ENCODE assay signal across 15 cellular contexts in genomic region chr19:35395762-35396199, GRCh38. TPM values are rescaled to one million over a fixed set of nuclear protein-coding genes. Genes with fewer than 3 reads are reported as not detected.
DNase-seq lines count a peak whose midpoint lies in the region; ATAC-seq, FAIRE-seq and TF ChIP-seq lines count a peak whose summit lies in the region.
"Had no signal": no experiment of that assay in that cellular context is flagged by ENCODE, and none has a peak within 500 bp of the region (broad histone marks: within the 10 kb centered on the region; RNA-seq: fewer than 3 reads in every experiment).

No MANE protein-coding gene starts in this region.

- no peak overlapping the region for H3K27ac Mint-ChIP-seq in WTC11
- H3K27ac Mint-ChIP-seq: CD8-positive, alpha-beta T cell had no signal

- no peaks in the 10 kb centered on the region for H3K4me1 Mint-ChIP-seq in WTC11

- CTCF ChIA-PET in WTC11 (lab: Charles Lee) = interaction anchor here (0.6 kb wide), 1 partner anchor 328 kb away, joined by 3 read pairs; no protein-coding TSS in a partner anchor

- no peak overlapping the region for H3K4me3 Mint-ChIP-seq in WTC11
- H3K4me3 Mint-ChIP-seq: CD8-positive, alpha-beta T cell had no signal

- no peaks in the 10 kb centered on the region for H3K79me2 ChIP-seq in keratinocyte (ENCODE audit: control insufficient read depth, insufficient read depth, low read length)

- H3K9me3 Mint-ChIP-seq in WTC11 = no peaks in the 10 kb centered on the region
- H3K9me3 Mint-ChIP-seq: CD8-positive, alpha-beta T cell had no signal

- H3K4me3 ChIP-seq in keratinocyte (ENCODE audit: control insufficient read depth in 2 of 3, extremely low read depth in 1 of 3, insufficient read depth in 2 of 3, low read depth in 1 of 3, low read length in 3 of 3) (no peak overlapping the region), sigmoid colon (no peak overlapping the region), thyroid gland (replicated peaks in 1 of 3) (no peak overlapping the region)
- H3K4me3 ChIP-seq: dorsolateral prefrontal cortex, skin epidermis had no signal

- TF ChIP-seq EP300 in sigmoid colon (IDR thresholded peaks at IDR 0.05) = no peak

- no peak overlapping the region for H3K9ac ChIP-seq in keratinocyte (ENCODE audit: control insufficient read depth, extremely low read depth, insufficient read depth, low read length)

- TF ChIP-seq CTCF in WTC11 (IDR thresholded peaks at IDR 0.05) (no peak), keratinocyte (optimal IDR thresholded peaks at IDR 0.05 in 1 of 3, IDR thresholded peaks at IDR 0.05 in 1 of 3, conservative IDR thresholded peaks at IDR 0.05 in 1 of 3; ENCODE audit: extremely low read depth in 1 of 3, insufficient read depth in 2 of 3, low read length in 3 of 3) (no peak), sigmoid colon (IDR thresholded peaks at IDR 0.05) (no peak), thyroid gland (IDR thresholded peaks at IDR 0.05) (no peak)

- no peaks in the 10 kb centered on the region for H3K9me1 ChIP-seq in keratinocyte (ENCODE audit: control insufficient read depth, extremely low read depth, insufficient read depth, low read length)

- POLR2A ChIA-PET in WTC11 (lab: Charles Lee) = no interaction called here

- TF ChIP-seq POLR2A in sigmoid colon (IDR thresholded peaks at IDR 0.05) (no peak), thyroid gland (IDR thresholded peaks at IDR 0.05) (no peak)

- H3K36me3 ChIP-seq in keratinocyte (ENCODE audit: control insufficient read depth in 2 of 2, extremely low read depth in 1 of 2, insufficient read depth in 2 of 2, low read length in 2 of 2) (no peaks in the 10 kb centered on the region), sigmoid colon (no peaks in the 10 kb centered on the region), thyroid gland (no peaks in the 10 kb centered on the region)

- H3K27ac ChIP-seq in keratinocyte (ENCODE audit: control insufficient read depth, insufficient read depth, low read length) (no peak overlapping the region), sigmoid colon (peak overlapping the region in 3 of 4 donors; percentile 8 to 30 (median 11)), thyroid gland (no peak overlapping the region)
- H3K27ac ChIP-seq: 22Rv1, dorsolateral prefrontal cortex, skin epidermis had no signal

- no peaks in the 10 kb centered on the region for H4K20me1 ChIP-seq in keratinocyte (ENCODE audit: control insufficient read depth, extremely low read depth, insufficient read depth, low read length)

- H3K9me3 ChIP-seq in keratinocyte (ENCODE audit: control insufficient read depth, low read depth, low read length) = no peaks in the 10 kb centered on the region
- H3K9me3 ChIP-seq in sigmoid colon = no peaks in the 10 kb centered on the region
- H3K9me3 ChIP-seq in thyroid gland = no peaks in the 10 kb centered on the region

- H3K36me3 Mint-ChIP-seq in WTC11 = no peaks in the 10 kb centered on the region
- H3K36me3 Mint-ChIP-seq: CD8-positive, alpha-beta T cell had no signal

- H3K27me3 Mint-ChIP-seq in WTC11 (ENCODE audit: low read depth) = no peaks in the 10 kb centered on the region

- ATAC-seq in WTC11 = peak; percentile 57
- ATAC-seq: CD8-positive, alpha-beta T cell had no signal

- H3K4me2 ChIP-seq in keratinocyte (ENCODE audit: control insufficient read depth, extremely low read depth, insufficient read depth, low read depth, low read length) = no peak overlapping the region

- dilution Hi-C loops in keratinocyte (cut with MboI; ENCODE audit: extremely low pct_ligation_motif_present, low sequenced_read_pairs) = no loop called here

- peak overlapping the region; percentile 40 for H2AFZ ChIP-seq in keratinocyte (ENCODE audit: control insufficient read depth, low read length)

- DNase-seq in DMS53 (lab: John Stamatoyannopoulos, UW) (peak; percentile 40), DMS53 treated with DMSO at 0.1 percent for 48 hours (lab: John Stamatoyannopoulos, UW; ENCODE audit: unreplicated experiment) (no peak), WTC11 (ENCODE audit: low spot score) (peak; percentile 24), keratinocyte (ENCODE audit: low read depth, low spot score) (no peak), sigmoid colon (peak; percentile 72), thyroid gland (no peak), D341Med (ENCODE audit: low spot score) (no peak), dedifferentiated amniotic fluid mesenchymal stem cell (ENCODE audit: extremely low spot score) (no peak)
- DNase-seq: activated CD4-positive, CD25-positive, alpha-beta regulatory T cell treated with anti-CD3 and anti-CD28 coated beads, Interleukin-2, amount 50 U/mL, for 72 hours; activated T-cell treated with anti-CD3 and anti-CD28 coated beads, Interleukin-2, amount 50 U/mL, for 48 hours; CD8-positive, alpha-beta T cell; NCI-H1105 treated with DMSO at 0.1 percent for 48 hours had no signal

- H3K4me1 ChIP-seq in keratinocyte (ENCODE audit: control insufficient read depth, extremely low read depth, insufficient read depth, low read length) (no peaks in the 10 kb centered on the region), sigmoid colon (peaks cover 0 to 16% (median 4%) of the 10 kb centered on the region in 4 donors), thyroid gland (no peaks in the 10 kb centered on the region)

- H3K27me3 ChIP-seq in keratinocyte (ENCODE audit: control insufficient read depth, extremely low read depth, insufficient read depth, low read length) = peaks cover 6% of the 10 kb centered on the region
- H3K27me3 ChIP-seq in sigmoid colon = no peaks in the 10 kb centered on the region
- no peaks in the 10 kb centered on the region for H3K27me3 ChIP-seq in thyroid gland
- H3K27me3 ChIP-seq: dorsolateral prefrontal cortex had no signal

- WGBS in sigmoid colon, 2 donors = 13 to 53% methylated on average over 12 of the region's 12 CpGs
- 27 to 35% methylated on average over 12 of the region's 12 CpGs for WGBS in thyroid gland, 2 donors

- intact Hi-C loops in sigmoid colon (cut with DNase I) (no loop called here), thyroid gland (cut with DNase I) (no loop called here)

- FAIRE-seq in keratinocyte (lab: Jason Lieb, UNC) = no peak

RNA-seq across cellular contexts. Expression of gene GPR42, which starts 24.9 kb away (rescaled TPM):
- total RNA-seq in WTC11 (2021) (not detected in 3 replicates), sigmoid colon (under 1 TPM in 3 of 4 donors, not detected in 1; 0.27 to 0.83 (median 0.36) TPM), thyroid gland (under 1 TPM in 1 of 4 donors, not detected in 3; 0.27 TPM)
- polyA plus RNA-seq in keratinocyte (not detected in 3 replicates), sigmoid colon (under 1 TPM in 1 of 3 donors, not detected in 2; 0.17 TPM)
- not detected for polyA plus RNA-seq in keratinocyte (2011; ENCODE audit: low read depth)
- polyA plus RNA-seq in keratinocyte (2011; cell fraction: cytosol; rRNA removed) = not detected in 2 replicates
- not detected in 2 replicates for polyA plus RNA-seq in keratinocyte (2011; cell fraction: nucleus; rRNA removed)
- not detected in 2 replicates for polyA plus RNA-seq in keratinocyte (2012; ENCODE audit: low replicate concordance)
- polyA minus RNA-seq in keratinocyte = not detected in 3 replicates
- not detected for polyA minus RNA-seq in keratinocyte (2011; cell fraction: cytosol; rRNA and poly(A)+ RNA removed)
- not detected in 2 replicates for polyA minus RNA-seq in keratinocyte (2011; cell fraction: nucleus; rRNA and poly(A)+ RNA removed)
- total RNA-seq: CD8-positive, alpha-beta T cell had no signal

RNA-seq across cellular contexts. Expression of gene FFAR3, which starts 37.5 kb away (rescaled TPM):
- not detected in 3 replicates for total RNA-seq in WTC11 (2021)
- not detected in 3 replicates for polyA plus RNA-seq in keratinocyte
- polyA plus RNA-seq in keratinocyte (2011; ENCODE audit: low read depth) = not detected
- not detected in 2 replicates for polyA plus RNA-seq in keratinocyte (2011; cell fraction: cytosol; rRNA removed)
- polyA plus RNA-seq in keratinocyte (2011; cell fraction: nucleus; rRNA removed) = not detected in 2 replicates
- not detected in 2 replicates for polyA plus RNA-seq in keratinocyte (2012; ENCODE audit: low replicate concordance)
- polyA minus RNA-seq in keratinocyte = not detected in 3 replicates
- not detected for polyA minus RNA-seq in keratinocyte (2011; cell fraction: cytosol; rRNA and poly(A)+ RNA removed)
- not detected in 2 replicates for polyA minus RNA-seq in keratinocyte (2011; cell fraction: nucleus; rRNA and poly(A)+ RNA removed)
- 1 to 10 TPM; 1.1 to 1.9 (median 1.5) TPM for total RNA-seq in sigmoid colon
- polyA plus RNA-seq in sigmoid colon = under 1 TPM in 1 of 3 donors, not detected in 2; 0.67 TPM
- total RNA-seq in thyroid gland = under 1 TPM in 1 of 4 donors, not detected in 3; 0.45 TPM
- total RNA-seq: CD8-positive, alpha-beta T cell had no signal

RNA-seq across cellular contexts. Expression of gene FFAR1, which starts 48.1 kb away (rescaled TPM):
- total RNA-seq in WTC11 (2021) (0.07 TPM in 1 of 3 replicates, not detected in the others), sigmoid colon (not detected), thyroid gland (not detected)
- polyA plus RNA-seq in keratinocyte (not detected in 3 replicates), sigmoid colon (under 1 TPM in 1 of 3 donors, not detected in 2; 0.06 TPM)
- polyA plus RNA-seq in keratinocyte (2011; ENCODE audit: low read depth) = not detected
- polyA plus RNA-seq in keratinocyte (2011; cell fraction: cytosol; rRNA removed) = not detected in 2 replicates
- polyA plus RNA-seq in keratinocyte (2011; cell fraction: nucleus; rRNA removed) = not detected in 2 replicates
- polyA plus RNA-seq in keratinocyte (2012; ENCODE audit: low replicate concordance) = not detected in 2 replicates
- polyA minus RNA-seq in keratinocyte = not detected in 3 replicates
- polyA minus RNA-seq in keratinocyte (2011; cell fraction: cytosol; rRNA and poly(A)+ RNA removed) = not detected
- not detected in 2 replicates for polyA minus RNA-seq in keratinocyte (2011; cell fraction: nucleus; rRNA and poly(A)+ RNA removed)

RNA-seq across cellular contexts. Expression of gene FFAR2, which starts 52.3 kb away (rescaled TPM):
- total RNA-seq in WTC11 (2021) = not detected in 3 replicates
- not detected in 3 replicates for polyA plus RNA-seq in keratinocyte
- 0.70 TPM for polyA plus RNA-seq in keratinocyte (2011; ENCODE audit: low read depth)
- polyA plus RNA-seq in keratinocyte (2011; cell fraction: cytosol; rRNA removed) = not detected in 2 replicates
- not detected in 2 replicates for polyA plus RNA-seq in keratinocyte (2011; cell fraction: nucleus; rRNA removed)
- 0.24 TPM in 1 of 2 replicates, not detected in the other for polyA plus RNA-seq in keratinocyte (2012; ENCODE audit: low replicate concordance)
- polyA minus RNA-seq in keratinocyte = not detected in 3 replicates
- polyA minus RNA-seq in keratinocyte (2011; cell fraction: cytosol; rRNA and poly(A)+ RNA removed) = not detected
- not detected in 2 replicates for polyA minus RNA-seq in keratinocyte (2011; cell fraction: nucleus; rRNA and poly(A)+ RNA removed)
- under 1 TPM in 1 of 4 donors, not detected in 3; 0.81 TPM for total RNA-seq in sigmoid colon
- under 1 TPM in 2 of 3 donors, not detected in 1; 0.69 to 0.92 TPM for polyA plus RNA-seq in sigmoid colon
- total RNA-seq in thyroid gland = under 1 TPM in 1 of 4 donors, not detected in 3; 0.27 TPM

Comparison
In these comparisons a context has a peak if more than half of its experiments do, and no peak if none do; other contexts are left out.
1. DNase-seq: peak in DMS53 (single experiment), WTC11 (single experiment) and sigmoid colon (single experiment); none in DMS53 treated with DMSO at 0.1 percent for 48 hours (single experiment), keratinocyte (single experiment), thyroid gland (0 of 2), D341Med (single experiment) and dedifferentiated amniotic fluid mesenchymal stem cell (single experiment).
2. H3K27ac ChIP-seq: peak in sigmoid colon (3 of 4); none in keratinocyte (single experiment) and thyroid gland (0 of 3).